10 cellular contexts compared by ENCODE assay signal in genomic region chr2:223929575-223930001, GRCh38. TPM values are rescaled to one million over a fixed set of nuclear protein-coding genes. Genes with fewer than 3 reads are reported as not detected.
DNase-seq lines count a peak whose midpoint lies in the region; ATAC-seq and TF ChIP-seq lines count a peak whose summit lies in the region.
"Had no signal": no experiment of that assay in that cellular context is flagged by ENCODE, and none has a peak within 500 bp of the region (broad histone marks: within the 10 kb centered on the region; RNA-seq: fewer than 3 reads in every experiment).

No MANE protein-coding gene starts in this region.

- H3K9me3 ChIP-seq in T-helper 17 cell (ENCODE audit: control insufficient read depth, low read length, poor library complexity, severe bottlenecking) (no peaks in the 10 kb centered on the region), fibroblast of lung (ENCODE audit: control insufficient read depth, insufficient read depth, low read depth, low read length) (no peaks in the 10 kb centered on the region), upper lobe of right lung (no peaks in the 10 kb centered on the region)

- H3K36me3 ChIP-seq in fibroblast of lung (ENCODE audit: control insufficient read depth, insufficient read depth, low read length) = no peaks in the 10 kb centered on the region
- H3K36me3 ChIP-seq in upper lobe of right lung = no peaks in the 10 kb centered on the region

- H3K27me3 Mint-ChIP-seq in activated naive CD4-positive, alpha-beta T cell treated with anti-CD3 and anti-CD28 coated beads, Interleukin-2, amount 50 U/mL, for 24 hours = no peaks in the 10 kb centered on the region
- no peaks in the 10 kb centered on the region for H3K27me3 Mint-ChIP-seq in T-helper 17 cell

- H3K4me2 ChIP-seq in fibroblast of lung (ENCODE audit: extremely low read depth, insufficient read depth, low read length) = peak overlapping the region; percentile 30

- peaks cover 3% of the 10 kb centered on the region for H3K4me1 ChIP-seq in fibroblast of lung (ENCODE audit: control insufficient read depth, extremely low read depth, insufficient read depth, low read length)
- peaks cover 45% of the 10 kb centered on the region for H3K4me1 ChIP-seq in upper lobe of right lung

- TF ChIP-seq CTCF in fibroblast of lung (conservative IDR thresholded peaks at IDR 0.05 in 1 of 2, IDR thresholded peaks at IDR 0.05 in 1 of 2; ENCODE audit: low read depth in 1 of 2, low read length in 2 of 2) (no peak), upper lobe of right lung (IDR thresholded peaks at IDR 0.05) (no peak)

- peaks cover 60% of the 10 kb centered on the region for H3K4me1 Mint-ChIP-seq in activated naive CD4-positive, alpha-beta T cell treated with anti-CD3 and anti-CD28 coated beads, Interleukin-2, amount 50 U/mL, for 24 hours
- H3K4me1 Mint-ChIP-seq in T-helper 17 cell = peaks cover 30% of the 10 kb centered on the region

- no peaks in the 10 kb centered on the region for H3K27me3 ChIP-seq in fibroblast of lung (ENCODE audit: control insufficient read depth, insufficient read depth, low read length)
- H3K27me3 ChIP-seq in upper lobe of right lung = no peaks in the 10 kb centered on the region

- H4K20me1 ChIP-seq in fibroblast of lung (ENCODE audit: control insufficient read depth, extremely low read depth, insufficient read depth, low read length) = no peaks in the 10 kb centered on the region

- H2AFZ ChIP-seq in fibroblast of lung (ENCODE audit: low read length) = no peak overlapping the region

- H3K9ac ChIP-seq in fibroblast of lung (ENCODE audit: insufficient read depth, low read length) = no peak overlapping the region

- H3K27ac ChIP-seq in fibroblast of lung (ENCODE audit: insufficient read depth, low read length) (peak overlapping the region; percentile 29), upper lobe of right lung (no peak overlapping the region)

- peak overlapping the region; percentile 30 for H3K4me3 Mint-ChIP-seq in activated naive CD4-positive, alpha-beta T cell treated with anti-CD3 and anti-CD28 coated beads, Interleukin-2, amount 50 U/mL, for 24 hours
- peak overlapping the region; percentile 66 for H3K4me3 Mint-ChIP-seq in T-helper 17 cell

- H3K36me3 Mint-ChIP-seq in activated naive CD4-positive, alpha-beta T cell treated with anti-CD3 and anti-CD28 coated beads, Interleukin-2, amount 50 U/mL, for 24 hours = peaks cover 5% of the 10 kb centered on the region
- no peaks in the 10 kb centered on the region for H3K36me3 Mint-ChIP-seq in T-helper 17 cell (ENCODE audit: low read depth)

- H3K9me3 Mint-ChIP-seq in activated naive CD4-positive, alpha-beta T cell treated with anti-CD3 and anti-CD28 coated beads, Interleukin-2, amount 50 U/mL, for 24 hours = no peaks in the 10 kb centered on the region

- no peak overlapping the region for H3K4me3 ChIP-seq in fibroblast of lung (replicated peaks in 1 of 4; ENCODE audit: control extremely low read depth in 1 of 4, insufficient read depth in 1 of 4, low read depth in 3 of 4, low read length in 4 of 4)
- H3K4me3 ChIP-seq in upper lobe of right lung = no peak overlapping the region

- peaks cover 65% of the 10 kb centered on the region for H3K79me2 ChIP-seq in fibroblast of lung (ENCODE audit: control insufficient read depth, insufficient read depth, low read length)

- intact Hi-C loops in upper lobe of right lung (cut with DNase I) = no loop called here

- no peak for DNase-seq in activated naive CD4-positive, alpha-beta T cell treated with Interleukin-2 at 50 U/mL for 16 hours
- no peak for DNase-seq in T-helper 17 cell
- no peak for DNase-seq in fibroblast of lung (ENCODE audit: low read depth in 2 of 2)
- no peak for DNase-seq in upper lobe of right lung
- no peak for DNase-seq in kidney glomerular epithelial cell (lab: John Stamatoyannopoulos, UW)
- DNase-seq: NCI-H1105; NK-92 treated with Interleukin-12 subunit alpha and Interleukin-12 subunit beta, amount 100 ng/mL, for 24 hours had no signal

- H3K27ac Mint-ChIP-seq in activated naive CD4-positive, alpha-beta T cell treated with anti-CD3 and anti-CD28 coated beads, Interleukin-2, amount 50 U/mL, for 24 hours = no peak overlapping the region
- H3K27ac Mint-ChIP-seq in T-helper 17 cell = peak overlapping the region; percentile 96

- ATAC-seq in T-helper 17 cell = peak; percentile 94
- ATAC-seq in upper lobe of right lung = peak; percentile 34
- no peak for ATAC-seq in HG02973 (IDR thresholded peaks at IDR 0.05; ENCODE audit: unreplicated experiment)
- ATAC-seq in HG03342 (IDR thresholded peaks at IDR 0.05; ENCODE audit: unreplicated experiment) = no peak

RNA-seq across cellular contexts. Expression of gene WDFY1, which starts 15.5 kb away (rescaled TPM):
- total RNA-seq in T-helper 17 cell (10 to 100 TPM; 36.9 to 44.8 TPM), fibroblast of lung (107 and 156 TPM in 2 replicates), upper lobe of right lung (50.1 TPM)
- polyA plus RNA-seq in fibroblast of lung = 59.2 and 79.1 TPM in 2 replicates
- polyA plus RNA-seq in fibroblast of lung (2012) = 38.4 and 53.2 TPM in 2 replicates
- 151 and 153 TPM in 2 replicates for polyA minus RNA-seq in fibroblast of lung (ENCODE audit: low replicate concordance)

RNA-seq across cellular contexts. Expression of gene MRPL44, which starts 27.7 kb away (rescaled TPM):
- total RNA-seq in T-helper 17 cell (10 to 100 TPM; 21.8 to 30.5 TPM), fibroblast of lung (31.3 and 34.0 TPM in 2 replicates), upper lobe of right lung (18.9 TPM)
- 27.4 and 33.7 TPM in 2 replicates for polyA plus RNA-seq in fibroblast of lung
- polyA plus RNA-seq in fibroblast of lung (2012) = 18.5 and 25.3 TPM in 2 replicates
- polyA minus RNA-seq in fibroblast of lung (ENCODE audit: low replicate concordance) = 8.1 and 14.7 TPM in 2 replicates

Comparison
In these comparisons a context has a peak if more than half of its experiments do, and no peak if none do; other contexts are left out.
1. ATAC-seq: peak in T-helper 17 cell (single experiment) and upper lobe of right lung (single experiment); none in HG02973 (single experiment) and HG03342 (single experiment).